Comparison of ENCODE assay signal across 26 cellular contexts in genomic region chr9:15475923-15476536, GRCh38. TPM values are rescaled to one million over a fixed set of nuclear protein-coding genes. Genes with fewer than 3 reads are reported as not detected.
A peak's percentile ranks its signal among the peaks of the same experiment; 100 is the strongest.
DNase-seq lines count a peak whose midpoint lies in the region; ATAC-seq and TF ChIP-seq lines count a peak whose summit lies in the region.
"Had no signal": no experiment of that assay in that cellular context is flagged by ENCODE, and none has a peak within 500 bp of the region (broad histone marks: within the 10 kb centered on the region; RNA-seq: fewer than 3 reads in every experiment).

No MANE protein-coding gene starts in this region.

- DNase-seq in Ammon's horn (ENCODE audit: low spot score) (peak; percentile 10), NCI-H345 (lab: John Stamatoyannopoulos, UW) (no peak), SIG-M5 treated with dmso at 0.1 percent for 504 hours (lab: John Stamatoyannopoulos, UW; ENCODE audit: unreplicated experiment) (no peak), prostate gland (ENCODE audit: low spot score) (no peak)
- DNase-seq in naive thymus-derived CD8-positive, alpha-beta T cell = no peak
- DNase-seq: activated CD4-positive, alpha-beta T cell treated with anti-CD3 and anti-CD28 coated beads for 1 hour; activated naive CD8-positive, alpha-beta T cell treated with anti-CD3 and anti-CD28 coated beads for 36 hours; activated T-cell treated with anti-CD3 and anti-CD28 coated beads, Interleukin-2, amount 50 U/mL, for 72 hours; Caco-2; central memory CD4-positive, alpha-beta T cell; DMS79; GM23248; kidney glomerular epithelial cell; lower lobe of right lung; NCI-H1694 treated with DMSO at 0.1 percent for 48 hours; NCI-H2171; NCI-H524; SIG-M5; T-cell had no signal

- peak overlapping the region in 1 of 4 donors; percentile 9 for H3K27ac ChIP-seq in gastroesophageal sphincter
- H3K27ac ChIP-seq in prostate gland = no peak overlapping the region
- H3K27ac ChIP-seq: GM23248, HL-60, lower lobe of right lung had no signal

- H3K27me3 ChIP-seq in gastroesophageal sphincter (no peaks in the 10 kb centered on the region), prostate gland (replicated peaks; ENCODE audit: insufficient read depth) (no peaks in the 10 kb centered on the region)

- H3K27ac Mint-ChIP-seq in naive thymus-derived CD8-positive, alpha-beta T cell = peak overlapping the region in 5 of 10 donors; percentile 8 to 76 (median 61)
- H3K27ac Mint-ChIP-seq: activated naive CD8-positive, alpha-beta T cell treated with anti-CD3 and anti-CD28 coated beads for 36 hours; activated T-cell treated with anti-CD3 and anti-CD28 coated beads, Interleukin-2, amount 50 U/mL, for 72 hours; dendritic cell treated with granulocyte-macrophage colony-stimulating factor and Interleukin-4, amounts not matched to agents 40 ng/mL and 50 ng/mL, for 4 days had no signal

- TF ChIP-seq CTCF in gastroesophageal sphincter (IDR thresholded peaks at IDR 0.05) = no peak
- no peak for TF ChIP-seq CTCF in prostate gland (IDR thresholded peaks at IDR 0.05)

- H3K4me1 Mint-ChIP-seq in naive thymus-derived CD8-positive, alpha-beta T cell = peaks cover 7 to 19% (median 13%) of the 10 kb centered on the region in 4 donors

- no peak for TF ChIP-seq EP300 in gastroesophageal sphincter (IDR thresholded peaks at IDR 0.05)

- no peaks in the 10 kb centered on the region for H3K9me3 Mint-ChIP-seq in naive thymus-derived CD8-positive, alpha-beta T cell
- H3K9me3 Mint-ChIP-seq: activated naive CD8-positive, alpha-beta T cell treated with anti-CD3 and anti-CD28 coated beads for 36 hours; activated T-cell treated with anti-CD3 and anti-CD28 coated beads, Interleukin-2, amount 50 U/mL, for 72 hours; dendritic cell treated with granulocyte-macrophage colony-stimulating factor and Interleukin-4, amounts not matched to agents 40 ng/mL and 50 ng/mL, for 4 days; T-cell had no signal

- intact Hi-C loops in prostate gland (cut with DNase I) = no loop called here

- no peak for TF ChIP-seq POLR2A in gastroesophageal sphincter (IDR thresholded peaks at IDR 0.05)
- no peak for TF ChIP-seq POLR2A in prostate gland (IDR thresholded peaks at IDR 0.05)

- ATAC-seq in GM18520 (IDR thresholded peaks at IDR 0.05; ENCODE audit: unreplicated experiment) = peak; percentile 57
- ATAC-seq in HG02870 (IDR thresholded peaks at IDR 0.05; ENCODE audit: unreplicated experiment) = peak; percentile 82
- ATAC-seq in gastroesophageal sphincter = peak; percentile 31
- no peak for ATAC-seq in naive thymus-derived CD8-positive, alpha-beta T cell
- ATAC-seq: activated T-cell treated with anti-CD3 and anti-CD28 coated beads, Interleukin-2, amount 50 U/mL, for 72 hours; HepG2; lower lobe of right lung; Panc1; T-cell had no signal

- WGBS in gastroesophageal sphincter (ENCODE audit: low coverage in 1 of 2), 2 donors = 64 to 77% methylated on average over 8 of the region's 8 CpGs
- WGBS in prostate gland = 89% methylated on average over 8 of the region's 8 CpGs

- no peak overlapping the region for H3K4me3 Mint-ChIP-seq in naive thymus-derived CD8-positive, alpha-beta T cell
- H3K4me3 Mint-ChIP-seq: activated naive CD8-positive, alpha-beta T cell treated with anti-CD3 and anti-CD28 coated beads for 36 hours; activated T-cell treated with anti-CD3 and anti-CD28 coated beads, Interleukin-2, amount 50 U/mL, for 72 hours; dendritic cell treated with granulocyte-macrophage colony-stimulating factor and Interleukin-4, amounts not matched to agents 40 ng/mL and 50 ng/mL, for 4 days; T-cell had no signal

- H3K4me1 ChIP-seq in gastroesophageal sphincter (peaks cover 0 to 19% (median 0%) of the 10 kb centered on the region in 3 donors), prostate gland (replicated peaks) (no peaks in the 10 kb centered on the region)
- H3K4me1 ChIP-seq: lower lobe of right lung had no signal

- H3K4me3 ChIP-seq in gastroesophageal sphincter (no peak overlapping the region), prostate gland (no peak overlapping the region)
- H3K4me3 ChIP-seq: GM23248, lower lobe of right lung had no signal

- peaks cover 0 to 77% (median 3%) of the 10 kb centered on the region in 3 donors for H3K36me3 Mint-ChIP-seq in naive thymus-derived CD8-positive, alpha-beta T cell

- no peaks in the 10 kb centered on the region for H3K27me3 Mint-ChIP-seq in naive thymus-derived CD8-positive, alpha-beta T cell
- H3K27me3 Mint-ChIP-seq: activated naive CD8-positive, alpha-beta T cell treated with anti-CD3 and anti-CD28 coated beads for 36 hours; dendritic cell treated with granulocyte-macrophage colony-stimulating factor and Interleukin-4, amounts not matched to agents 40 ng/mL and 50 ng/mL, for 4 days; T-cell had no signal

- POLR2A ChIA-PET in naive thymus-derived CD8-positive, alpha-beta T cell (lab: Charles Lee) = interaction anchor here (0.8 kb wide), 1 partner anchor 9 kb away, joined by 3 read pairs; no protein-coding TSS in a partner anchor

- H3K36me3 ChIP-seq in gastroesophageal sphincter (peaks cover 0 to 40% of the 10 kb centered on the region in 2 donors), prostate gland (no peaks in the 10 kb centered on the region)

- H3K9me3 ChIP-seq in gastroesophageal sphincter (no peaks in the 10 kb centered on the region), prostate gland (no peaks in the 10 kb centered on the region)
- H3K9me3 ChIP-seq: Caco-2, lower lobe of right lung had no signal

RNA-seq across cellular contexts. Expression of gene PSIP1, which starts 34.7 kb away (rescaled TPM):
- total RNA-seq in gastroesophageal sphincter (100 to 1,000 TPM in 1 of 4 donors, 10 to 100 TPM in 3; 36.6 to 102 (median 55.9) TPM), prostate gland (10 to 100 TPM; 65.3 to 69.6 TPM)
- total RNA-seq in naive thymus-derived CD8-positive, alpha-beta T cell = 100 to 1,000 TPM; 179 to 184 TPM
- 100 to 1,000 TPM; 113 to 163 (median 143) TPM for polyA plus RNA-seq in naive thymus-derived CD8-positive, alpha-beta T cell

RNA-seq across cellular contexts. Expression of gene SNAPC3, which starts 53.4 kb away (rescaled TPM):
- total RNA-seq in gastroesophageal sphincter (10 to 100 TPM; 32.2 to 51.1 (median 36.4) TPM), prostate gland (10 to 100 TPM; 24.2 to 61.9 TPM)
- 10 to 100 TPM; 27.3 to 27.6 TPM for total RNA-seq in naive thymus-derived CD8-positive, alpha-beta T cell
- polyA plus RNA-seq in naive thymus-derived CD8-positive, alpha-beta T cell = 10 to 100 TPM in 2 of 3 donors, 1 to 10 TPM in 1; 8.6 to 12.1 (median 11.5) TPM

Comparison
In these comparisons a context has a peak if more than half of its experiments do, and no peak if none do; other contexts are left out.
1. ATAC-seq: peak in GM18520 (single experiment), HG02870 (single experiment) and gastroesophageal sphincter (single experiment); none in naive thymus-derived CD8-positive, alpha-beta T cell (0 of 2).